In the genomic region with DNA sequence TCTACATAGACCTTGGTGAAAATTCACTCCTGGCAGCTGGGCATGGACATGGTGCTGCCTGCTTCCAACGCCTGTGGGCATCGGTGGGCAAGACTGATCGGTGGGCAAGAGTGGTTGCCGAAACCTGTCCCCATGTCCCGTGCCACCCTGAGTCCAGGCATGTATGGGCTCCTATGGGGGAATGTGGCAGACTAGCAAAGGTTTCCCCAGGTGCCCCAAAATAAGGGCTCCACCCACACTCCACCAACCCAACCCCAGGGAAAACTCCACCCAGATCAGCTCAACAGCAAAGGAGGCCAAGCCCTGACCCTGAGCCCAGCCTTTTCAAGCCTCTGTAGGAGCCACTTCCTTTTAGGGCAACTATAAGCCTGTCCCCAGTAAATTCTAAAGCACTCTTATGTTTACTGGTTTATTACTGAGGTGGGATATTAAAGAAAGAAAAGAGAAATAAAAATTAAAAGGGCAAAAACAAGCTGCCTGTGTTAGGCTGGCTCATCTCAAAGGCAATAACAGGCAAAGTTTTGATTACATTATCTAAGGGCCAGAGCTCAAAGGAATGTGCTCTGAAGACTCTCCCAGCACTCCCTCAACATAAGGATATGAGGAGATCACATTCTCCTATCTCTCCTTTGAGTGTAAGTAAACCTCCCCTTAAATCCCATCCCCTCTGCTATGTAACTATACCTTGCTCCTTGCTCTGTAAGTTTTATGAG, we compare ENCODE assay signal across 26 cellular contexts. TPM values are rescaled to one million over a fixed set of nuclear protein-coding genes. Genes with fewer than 3 reads are reported as not detected.
A peak's percentile ranks its signal among the peaks of the same experiment; 100 is the strongest.
DNase-seq lines count a peak whose midpoint lies in the region; ATAC-seq and TF ChIP-seq lines count a peak whose summit lies in the region.
"Had no signal": no experiment of that assay in that cellular context is flagged by ENCODE, and none has a peak within 500 bp of the region (broad histone marks: within the 10 kb centered on the region; RNA-seq: fewer than 3 reads in every experiment).

No MANE protein-coding gene starts in this region.

- H3K27me3 Mint-ChIP-seq in activated CD8-positive, alpha-beta T cell treated with anti-CD3 and anti-CD28 coated beads, Interleukin-2, amount 10 ng/mL, durations not matched to agents 7 days and 5 days (ENCODE audit: low read depth) = peaks cover 4% of the 10 kb centered on the region
- peaks cover 4% of the 10 kb centered on the region for H3K27me3 Mint-ChIP-seq in activated CD8-positive, alpha-beta T cell treated with anti-CD3 and anti-CD28 coated beads for 36 hours
- peaks cover 7% of the 10 kb centered on the region for H3K27me3 Mint-ChIP-seq in brain
- H3K27me3 Mint-ChIP-seq in mesothelial cell of epicardium (ENCODE audit: low read depth) = no peaks in the 10 kb centered on the region

- H4K20me1 ChIP-seq in smooth muscle cell (ENCODE audit: low read depth) (no peaks in the 10 kb centered on the region), OCI-LY7 (ENCODE audit: insufficient read depth, low read length) (no peaks in the 10 kb centered on the region)

- H3K36me3 ChIP-seq in smooth muscle cell (ENCODE audit: low read depth) (no peaks in the 10 kb centered on the region), OCI-LY7 (ENCODE audit: insufficient read depth, low read length) (no peaks in the 10 kb centered on the region)
- H3K36me3 ChIP-seq: breast epithelium, left lung had no signal

- DNase-seq in activated CD8-positive, alpha-beta T cell treated with anti-CD3 and anti-CD28 coated beads, Interleukin-2, amount 10 ng/mL, durations not matched to agents 7 days and 5 days = peak; percentile 1
- DNase-seq in activated CD8-positive, alpha-beta T cell treated with anti-CD3 and anti-CD28 coated beads for 36 hours = no peak
- DNase-seq in mesothelial cell of epicardium (ENCODE audit: low spot score in 2 of 2, unreplicated experiment in 2 of 2) = peak in 1 of 2 experiments; percentile 25
- no peak for DNase-seq in smooth muscle cell (lab: John Stamatoyannopoulos, UW; ENCODE audit: unreplicated experiment)
- DNase-seq in OCI-LY7 (ENCODE audit: low spot score) = no peak
- DNase-seq in iPS-NIHi7 (ENCODE audit: extremely low spot score) = no peak
- DNase-seq: activated CD4-positive, CD25-positive, alpha-beta regulatory T cell; activated naive CD8-positive, alpha-beta T cell treated with anti-CD3 and anti-CD28 coated beads, Interleukin-2, amount 10 ng/mL, durations not matched to agents 7 days and 5 days; C1 segment of cervical spinal cord; dermis blood vessel endothelial cell; GDM1; left lung; naive B cell; NCI-H1436 treated with DMSO at 0.1 percent for 48 hours; NCI-H774; PC-3; stimulated activated CD4-positive, alpha-beta T cell treated with anti-CD3 and anti-CD28 coated beads, Interleukin-4, amount 100 ng/mL, for 24 hours had no signal

- 99% methylated on average over 5 of the region's 5 CpGs for WGBS in smooth muscle cell (ENCODE audit: low lambda C conversion rate)

- H3K27ac ChIP-seq in smooth muscle cell (ENCODE audit: low read depth) = peak overlapping the region; percentile 28
- no peak overlapping the region for H3K27ac ChIP-seq in OCI-LY7 (ENCODE audit: low read depth, low read length, poor library complexity, severe bottlenecking)
- H3K27ac ChIP-seq: breast epithelium, left lung, skin epidermis had no signal

- H3K4me2 ChIP-seq in smooth muscle cell (peak overlapping the region; percentile 32), OCI-LY7 (ENCODE audit: low read length) (no peak overlapping the region)

- H3K4me3 Mint-ChIP-seq in activated CD8-positive, alpha-beta T cell treated with anti-CD3 and anti-CD28 coated beads, Interleukin-2, amount 10 ng/mL, durations not matched to agents 7 days and 5 days = no peak overlapping the region
- H3K4me3 Mint-ChIP-seq in activated CD8-positive, alpha-beta T cell treated with anti-CD3 and anti-CD28 coated beads for 36 hours = no peak overlapping the region
- H3K4me3 Mint-ChIP-seq in brain (peak overlapping the region in 1 of 5 experiments; percentile 11), mesothelial cell of epicardium (no peak overlapping the region)
- H3K4me3 Mint-ChIP-seq: activated naive CD8-positive, alpha-beta T cell treated with anti-CD3 and anti-CD28 coated beads, Interleukin-2, amount 10 ng/mL, durations not matched to agents 7 days and 5 days; activated T-helper 17 cell treated with anti-CD3 and anti-CD28 coated beads, Interleukin-2, amount 50 U/mL, for 72 hours; naive B cell had no signal

- peaks cover 9% of the 10 kb centered on the region for H3K4me1 ChIP-seq in smooth muscle cell (ENCODE audit: low read depth)
- no peaks in the 10 kb centered on the region for H3K4me1 ChIP-seq in OCI-LY7 (ENCODE audit: insufficient read depth, low read length, poor library complexity, severe bottlenecking)
- H3K4me1 ChIP-seq: breast epithelium, left lung had no signal

- CTCF ChIA-PET in activated CD8-positive, alpha-beta T cell treated with anti-CD3 and anti-CD28 coated beads, Interleukin-2, amount 10 ng/mL, durations not matched to agents 7 days and 5 days (lab: Charles Lee) = no interaction called here
- CTCF ChIA-PET in activated CD8-positive, alpha-beta T cell treated with anti-CD3 and anti-CD28 coated beads for 36 hours (lab: Charles Lee) = no interaction called here
- CTCF ChIA-PET in OCI-LY7 (lab: Charles Lee; ENCODE audit: unreplicated experiment) = no interaction called here

- H3F3A ChIP-seq in smooth muscle cell (ENCODE audit: low read depth) = peaks cover 3% of the 10 kb centered on the region

- TF ChIP-seq CTCF in activated CD8-positive, alpha-beta T cell treated with anti-CD3 and anti-CD28 coated beads for 36 hours (IDR thresholded peaks at IDR 0.05) = no peak
- TF ChIP-seq CTCF in brain (conservative IDR thresholded peaks at IDR 0.05) (no peak), mesothelial cell of epicardium (IDR thresholded peaks at IDR 0.05; ENCODE audit: unreplicated experiment) (no peak), smooth muscle cell (IDR thresholded peaks at IDR 0.05; ENCODE audit: borderline replicate concordance, insufficient read depth, poor library complexity, severe bottlenecking) (no peak), OCI-LY7 (conservative IDR thresholded peaks at IDR 0.05; ENCODE audit: low read length) (no peak)

- no peaks in the 10 kb centered on the region for H3K9me3 Mint-ChIP-seq in activated CD8-positive, alpha-beta T cell treated with anti-CD3 and anti-CD28 coated beads, Interleukin-2, amount 10 ng/mL, durations not matched to agents 7 days and 5 days (ENCODE audit: insufficient read depth)
- no peaks in the 10 kb centered on the region for H3K9me3 Mint-ChIP-seq in activated CD8-positive, alpha-beta T cell treated with anti-CD3 and anti-CD28 coated beads for 36 hours
- H3K9me3 Mint-ChIP-seq in brain (peaks cover 3 to 11% (median 8%) of the 10 kb centered on the region in 5 experiments), mesothelial cell of epicardium (peaks cover 9% of the 10 kb centered on the region)
- H3K9me3 Mint-ChIP-seq: activated T-helper 17 cell treated with anti-CD3 and anti-CD28 coated beads, Interleukin-2, amount 50 U/mL, for 72 hours had no signal

- POLR2A ChIA-PET in activated CD8-positive, alpha-beta T cell treated with anti-CD3 and anti-CD28 coated beads, Interleukin-2, amount 10 ng/mL, durations not matched to agents 7 days and 5 days (lab: Charles Lee) = no interaction called here
- POLR2A ChIA-PET in activated CD8-positive, alpha-beta T cell treated with anti-CD3 and anti-CD28 coated beads for 36 hours (lab: Charles Lee) = no interaction called here
- POLR2A ChIA-PET in OCI-LY7 (lab: Charles Lee) = interaction anchor here (1.1 kb wide), 1 partner anchor 86 kb away, joined by 4 read pairs; no protein-coding TSS in a partner anchor

- H3K4me3 ChIP-seq in smooth muscle cell (no peak overlapping the region), OCI-LY7 (ENCODE audit: low read depth, low read length, poor library complexity, severe bottlenecking) (no peak overlapping the region)
- H3K4me3 ChIP-seq: breast epithelium, left lung, skin epidermis had no signal

- no TSS peak for BruUV-seq in OCI-LY7 (replicated peaks; lab: Mats Ljungman, UMichigan)

- no peaks in the 10 kb centered on the region for H3K79me2 ChIP-seq in smooth muscle cell (ENCODE audit: low read depth)
- H3K79me2 ChIP-seq in OCI-LY7 (ENCODE audit: insufficient read depth, low read depth, low read length) = no peaks in the 10 kb centered on the region

- H3K36me3 Mint-ChIP-seq in activated CD8-positive, alpha-beta T cell treated with anti-CD3 and anti-CD28 coated beads, Interleukin-2, amount 10 ng/mL, durations not matched to agents 7 days and 5 days (ENCODE audit: low read depth) = no peaks in the 10 kb centered on the region
- no peaks in the 10 kb centered on the region for H3K36me3 Mint-ChIP-seq in activated CD8-positive, alpha-beta T cell treated with anti-CD3 and anti-CD28 coated beads for 36 hours (ENCODE audit: low read depth)
- H3K36me3 Mint-ChIP-seq in brain (no peaks in the 10 kb centered on the region), mesothelial cell of epicardium (no peaks in the 10 kb centered on the region)
- H3K36me3 Mint-ChIP-seq: activated naive CD8-positive, alpha-beta T cell treated with anti-CD3 and anti-CD28 coated beads, Interleukin-2, amount 10 ng/mL, durations not matched to agents 7 days and 5 days; naive B cell had no signal

- no peaks in the 10 kb centered on the region for H3K9me2 ChIP-seq in OCI-LY7 (ENCODE audit: insufficient read depth, low read length)

- no peaks in the 10 kb centered on the region for H3K27me3 ChIP-seq in smooth muscle cell (ENCODE audit: low read depth)
- H3K27me3 ChIP-seq: breast epithelium, left lung had no signal

- H3K27ac Mint-ChIP-seq in activated CD8-positive, alpha-beta T cell treated with anti-CD3 and anti-CD28 coated beads, Interleukin-2, amount 10 ng/mL, durations not matched to agents 7 days and 5 days = no peak overlapping the region
- H3K27ac Mint-ChIP-seq in activated CD8-positive, alpha-beta T cell treated with anti-CD3 and anti-CD28 coated beads for 36 hours = no peak overlapping the region
- peak overlapping the region in 3 of 5 experiments; percentile 44 to 67 (median 54) for H3K27ac Mint-ChIP-seq in brain
- H3K27ac Mint-ChIP-seq in mesothelial cell of epicardium = peak overlapping the region; percentile 92
- H3K27ac Mint-ChIP-seq: activated naive CD8-positive, alpha-beta T cell treated with anti-CD3 and anti-CD28 coated beads, Interleukin-2, amount 10 ng/mL, durations not matched to agents 7 days and 5 days; activated T-helper 17 cell treated with anti-CD3 and anti-CD28 coated beads, Interleukin-2, amount 50 U/mL, for 72 hours; naive B cell had no signal

- intact Hi-C loops in activated CD8-positive, alpha-beta T cell treated with anti-CD3 and anti-CD28 coated beads for 36 hours (cut with micrococcal nuclease) = no loop called here
- intact Hi-C loops in OCI-LY7 (cut with micrococcal nuclease; ENCODE audit: unreplicated experiment) = no loop called here

- H3K4me1 Mint-ChIP-seq in activated CD8-positive, alpha-beta T cell treated with anti-CD3 and anti-CD28 coated beads, Interleukin-2, amount 10 ng/mL, durations not matched to agents 7 days and 5 days (ENCODE audit: low read depth) = no peaks in the 10 kb centered on the region
- no peaks in the 10 kb centered on the region for H3K4me1 Mint-ChIP-seq in activated CD8-positive, alpha-beta T cell treated with anti-CD3 and anti-CD28 coated beads for 36 hours (ENCODE audit: low read depth)
- H3K4me1 Mint-ChIP-seq in brain (peaks cover 34% of the 10 kb centered on the region), mesothelial cell of epicardium (peaks cover 39% of the 10 kb centered on the region)

- H3K9me3 ChIP-seq in smooth muscle cell (replicated peaks; ENCODE audit: low read depth) (no peaks in the 10 kb centered on the region), OCI-LY7 (ENCODE audit: low read length) (no peaks in the 10 kb centered on the region)
- H3K9me3 ChIP-seq: breast epithelium, left lung had no signal

- no peak for ATAC-seq in activated CD8-positive, alpha-beta T cell treated with anti-CD3 and anti-CD28 coated beads, Interleukin-2, amount 10 ng/mL, durations not matched to agents 7 days and 5 days
- no peak for ATAC-seq in activated CD8-positive, alpha-beta T cell treated with anti-CD3 and anti-CD28 coated beads for 36 hours
- ATAC-seq in HG02763 (IDR thresholded peaks at IDR 0.05; ENCODE audit: unreplicated experiment) = no peak
- ATAC-seq: activated T-helper 17 cell treated with anti-CD3 and anti-CD28 coated beads, Interleukin-2, amount 50 U/mL, for 72 hours; left lung; PC-3 had no signal

- peak overlapping the region; percentile 9 for H2AFZ ChIP-seq in smooth muscle cell (ENCODE audit: low read depth)
- H2AFZ ChIP-seq in OCI-LY7 (ENCODE audit: low read length) = no peak overlapping the region

- H3K9ac ChIP-seq in smooth muscle cell (ENCODE audit: low read depth) = no peak overlapping the region

RNA-seq across cellular contexts. Expression of gene SPATA31E1, which starts 8.9 kb away (rescaled TPM):
- total RNA-seq in activated CD8-positive, alpha-beta T cell treated with anti-CD3 and anti-CD28 coated beads, Interleukin-2, amount 10 ng/mL, durations not matched to agents 7 days and 5 days = not detected
- not detected for total RNA-seq in activated CD8-positive, alpha-beta T cell treated with anti-CD3 and anti-CD28 coated beads for 36 hours
- polyA plus RNA-seq in brain (ENCODE audit: insufficient read depth, low read depth, low replicate concordance) (not detected), smooth muscle cell (not detected in 2 replicates)
- total RNA-seq in mesothelial cell of epicardium (0.09 TPM in 1 of 3 replicates, not detected in the others), smooth muscle cell (not detected in 2 replicates), OCI-LY7 (2022) (not detected in 2 replicates)
- total RNA-seq in OCI-LY7 (2014; rRNA removed; shearing (Covaris generic)) = not detected in 2 replicates
- total RNA-seq: activated naive CD8-positive, alpha-beta T cell treated with anti-CD3 and anti-CD28 coated beads, Interleukin-2, amount 10 ng/mL, durations not matched to agents 7 days and 5 days; activated T-helper 17 cell treated with anti-CD3 and anti-CD28 coated beads, Interleukin-2, amount 50 U/mL, for 72 hours; breast epithelium; dermis blood vessel endothelial cell; epithelial cell of proximal tubule; left lung; M059J; SK-MEL-5; T-helper 2 cell treated with Interferon-gamma antibody and Interleukin-4, amounts not matched to agents 100 ng/mL and 5 ng/mL, for 36 hours had no signal

RNA-seq across cellular contexts. Expression of gene SPATA31C1, which starts 44.0 kb away (rescaled TPM):
- not detected for total RNA-seq in activated CD8-positive, alpha-beta T cell treated with anti-CD3 and anti-CD28 coated beads, Interleukin-2, amount 10 ng/mL, durations not matched to agents 7 days and 5 days
- total RNA-seq in activated CD8-positive, alpha-beta T cell treated with anti-CD3 and anti-CD28 coated beads for 36 hours = not detected
- 0.08 TPM for polyA plus RNA-seq in brain (ENCODE audit: insufficient read depth, low read depth, low replicate concordance)
- total RNA-seq in mesothelial cell of epicardium = 0.13 to 0.29 TPM (median 0.18 TPM) in 3 replicates
- total RNA-seq in smooth muscle cell = not detected in 2 replicates
- not detected in 2 replicates for polyA plus RNA-seq in smooth muscle cell
- total RNA-seq in OCI-LY7 (2014; rRNA removed; shearing (Covaris generic)) = not detected in 2 replicates
- total RNA-seq in OCI-LY7 (2022) = not detected in 2 replicates
- total RNA-seq: activated naive CD8-positive, alpha-beta T cell treated with anti-CD3 and anti-CD28 coated beads, Interleukin-2, amount 10 ng/mL, durations not matched to agents 7 days and 5 days; breast epithelium; dermis blood vessel endothelial cell; epithelial cell of proximal tubule; left lung; M059J; PC-3; SK-MEL-5; T-helper 2 cell treated with Interferon-gamma antibody and Interleukin-4, amounts not matched to agents 100 ng/mL and 5 ng/mL, for 36 hours had no signal

Comparison
In these comparisons a context has a peak if more than half of its experiments do, and no peak if none do; other contexts are left out.
1. H3K27ac Mint-ChIP-seq: peak in brain (3 of 5) and mesothelial cell of epicardium (single experiment); none in activated CD8-positive, alpha-beta T cell treated with anti-CD3 and anti-CD28 coated beads, Interleukin-2, amount 10 ng/mL, durations not matched to agents 7 days and 5 days (single experiment) and activated CD8-positive, alpha-beta T cell treated with anti-CD3 and anti-CD28 coated beads for 36 hours (single experiment).